Comparison of ENCODE assay signal across 22 cellular contexts in the genomic region with DNA sequence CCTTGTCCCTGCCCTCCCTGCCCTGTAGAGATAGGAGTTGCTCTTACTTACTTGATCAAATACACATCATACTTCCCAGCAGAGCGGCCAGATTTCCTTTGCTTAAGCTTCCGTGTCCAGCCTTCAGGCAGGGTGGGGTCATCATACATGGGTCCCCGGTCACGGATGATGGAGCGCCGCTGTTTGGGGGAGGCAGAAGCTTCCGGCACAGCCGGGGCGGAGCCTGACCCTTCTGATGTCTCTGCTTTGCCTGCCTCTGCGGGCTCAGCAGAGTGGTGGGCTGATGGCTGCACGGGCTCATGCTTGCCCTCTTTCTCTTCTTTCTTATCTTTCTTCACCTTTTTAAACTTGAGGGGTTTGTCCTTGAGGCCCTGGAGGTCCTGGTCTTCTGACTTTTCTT. TPM values are rescaled to one million over a fixed set of nuclear protein-coding genes. Genes with fewer than 3 reads are reported as not detected.
DNase-seq lines count a peak whose midpoint lies in the region; ATAC-seq and TF ChIP-seq lines count a peak whose summit lies in the region.
"Had no signal": no experiment of that assay in that cellular context is flagged by ENCODE, and none has a peak within 500 bp of the region (broad histone marks: within the 10 kb centered on the region; RNA-seq: fewer than 3 reads in every experiment).

No MANE protein-coding gene starts in this region.

- POLR2A ChIA-PET in WTC11 (lab: Charles Lee), result no interaction called here

- ATAC-seq in left ventricle myocardium superior (no peak), WTC11 (no peak)
- ATAC-seq: HCT116 had no signal

- H3K27ac Mint-ChIP-seq in WTC11 (peak overlapping the region; percentile 95), nephron (peak overlapping the region in 2 of 3 experiments; percentile 17 to 48)

- no peak overlapping the region for H3K27ac ChIP-seq in left ventricle myocardium inferior (replicated peaks)
- peak overlapping the region in 2 of 3 donors; percentile 23 to 31 for H3K27ac ChIP-seq in thyroid gland
- no peak overlapping the region for H3K27ac ChIP-seq in osteoblast (ENCODE audit: low read depth, low read length)
- H3K27ac ChIP-seq: C4-2B, RWPE1 had no signal

- H3K4me1 ChIP-seq in left ventricle myocardium inferior (peaks cover 46% of the 10 kb centered on the region), thyroid gland (peaks cover 7 to 44% of the 10 kb centered on the region in 2 donors), osteoblast (ENCODE audit: insufficient read depth, low read length) (no peaks in the 10 kb centered on the region)

- H3K36me3 ChIP-seq in left ventricle myocardium inferior, result peaks cover 15% of the 10 kb centered on the region
- peaks cover 10 to 14% of the 10 kb centered on the region in 2 donors for H3K36me3 ChIP-seq in thyroid gland
- H3K36me3 ChIP-seq in osteoblast (ENCODE audit: insufficient read depth, low read length), result peaks cover 23% of the 10 kb centered on the region

- TF ChIP-seq CTCF in left ventricle myocardium inferior (IDR thresholded peaks at IDR 0.05; ENCODE audit: borderline replicate concordance) (no peak), WTC11 (IDR thresholded peaks at IDR 0.05) (no peak), nephron (IDR thresholded peaks at IDR 0.05; ENCODE audit: unreplicated experiment in 3 of 3) (no peak), thyroid gland (IDR thresholded peaks at IDR 0.05) (no peak), osteoblast (IDR thresholded peaks at IDR 0.05; ENCODE audit: extremely low read depth, low read depth, low read length) (no peak)

- CTCF ChIA-PET in WTC11 (lab: Charles Lee), result no interaction called here

- no peak for TF ChIP-seq POLR2A in thyroid gland (IDR thresholded peaks at IDR 0.05)

- H3K27me3 Mint-ChIP-seq in WTC11 (ENCODE audit: low read depth) (no peaks in the 10 kb centered on the region), nephron (ENCODE audit: low read depth) (no peaks in the 10 kb centered on the region)

- H3K27me3 ChIP-seq in left ventricle myocardium inferior (ENCODE audit: low read depth) (no peaks in the 10 kb centered on the region), thyroid gland (no peaks in the 10 kb centered on the region), osteoblast (ENCODE audit: insufficient read depth, low read length) (no peaks in the 10 kb centered on the region)

- H3K36me3 Mint-ChIP-seq in WTC11 (peaks cover 13% of the 10 kb centered on the region), nephron (ENCODE audit: low read depth) (peaks cover 37% of the 10 kb centered on the region)

- no peak overlapping the region for H3K4me2 ChIP-seq in osteoblast (ENCODE audit: insufficient read depth, low read length)

- intact Hi-C loops in left ventricle myocardium superior (cut with micrococcal nuclease), result no loop called here
- intact Hi-C loops in left ventricle myocardium inferior (cut with micrococcal nuclease), result no loop called here
- intact Hi-C loops in thyroid gland (cut with DNase I), result no loop called here

- peaks cover 46% of the 10 kb centered on the region for H3K79me2 ChIP-seq in osteoblast (ENCODE audit: insufficient read depth, low read length)

- H3K4me1 Mint-ChIP-seq in WTC11 (peaks cover 41% of the 10 kb centered on the region), nephron (peaks cover 7% of the 10 kb centered on the region)

- H3K9me3 ChIP-seq in left ventricle myocardium inferior (replicated peaks) (no peaks in the 10 kb centered on the region), thyroid gland (no peaks in the 10 kb centered on the region), osteoblast (ENCODE audit: low read depth, low read length) (no peaks in the 10 kb centered on the region)

- H3K4me3 Mint-ChIP-seq in WTC11, result no peak overlapping the region
- H3K4me3 Mint-ChIP-seq in nephron, result no peak overlapping the region
- H3K4me3 Mint-ChIP-seq: CD8-positive, alpha-beta memory T cell had no signal

- 36 to 53% methylated on average over 3 to 11 of the region's 11 CpGs for WGBS in thyroid gland, 2 donors

- H3K4me3 ChIP-seq in left ventricle myocardium inferior (no peak overlapping the region), thyroid gland (replicated peaks in 1 of 3) (no peak overlapping the region), osteoblast (ENCODE audit: insufficient read depth, low read length) (no peak overlapping the region)

- peaks cover 19% of the 10 kb centered on the region for H4K20me1 ChIP-seq in osteoblast (ENCODE audit: insufficient read depth, low read length)

- no peak overlapping the region for H2AFZ ChIP-seq in osteoblast (ENCODE audit: low read length)

- H3K9me3 Mint-ChIP-seq in WTC11 (no peaks in the 10 kb centered on the region), nephron (no peaks in the 10 kb centered on the region)
- H3K9me3 Mint-ChIP-seq: CD8-positive, alpha-beta memory T cell had no signal

- DNase-seq in left ventricle myocardium superior (peak; percentile 9), left ventricle myocardium inferior (no peak), WTC11 (ENCODE audit: low spot score) (no peak), thyroid gland (peak; percentile 76 to 77), osteoblast (ENCODE audit: insufficient read length, low spot score, missing footprints) (no peak), NCI-H82 (lab: John Stamatoyannopoulos, UW) (no peak), NCI-H446 treated with DMSO at 0.1 percent for 48 hours (lab: John Stamatoyannopoulos, UW) (no peak)
- DNase-seq: Calu3; CD8-positive, alpha-beta memory T cell; GOT3; Kasumi-1; NCI-H1694; NCI-H2081 treated with DMSO at 0.1 percent for 48 hours; NCI-H2171 treated with DMSO at 0.1 percent for 48 hours; NCI-H446; NCI-H69; NK-92 treated with Interleukin-12 subunit alpha and Interleukin-12 subunit beta, amount 100 ng/mL, for 24 hours; SHP77 treated with DMSO at 0.1 percent for 48 hours had no signal

TF ChIP-seq in WTC11, 78 proteins besides CTCF, POLR2A, EP300 and RAD21:
- TF ChIP-seq, protein P1, sequence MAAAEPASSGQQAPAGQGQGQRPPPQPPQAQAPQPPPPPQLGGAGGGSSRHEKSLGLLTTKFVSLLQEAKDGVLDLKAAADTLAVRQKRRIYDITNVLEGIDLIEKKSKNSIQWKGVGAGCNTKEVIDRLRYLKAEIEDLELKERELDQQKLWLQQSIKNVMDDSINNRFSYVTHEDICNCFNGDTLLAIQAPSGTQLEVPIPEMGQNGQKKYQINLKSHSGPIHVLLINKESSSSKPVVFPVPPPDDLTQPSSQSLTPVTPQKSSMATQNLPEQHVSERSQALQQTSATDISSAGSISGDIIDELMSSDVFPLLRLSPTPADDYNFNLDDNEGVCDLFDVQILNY (CRISPR knock-in tag; IDR thresholded peaks at IDR 0.05), result no peak
- TF ChIP-seq ZNF232 (CRISPR knock-in tag; IDR thresholded peaks at IDR 0.05) (no peak), ESRRA (CRISPR knock-in tag; IDR thresholded peaks at IDR 0.05; ENCODE audit: borderline replicate concordance) (no peak), RORB (CRISPR knock-in tag; IDR thresholded peaks at IDR 0.05) (no peak), ZBTB21 (CRISPR knock-in tag; IDR thresholded peaks at IDR 0.05; ENCODE audit: borderline replicate concordance) (no peak)
- TF ChIP-seq, protein P2, sequence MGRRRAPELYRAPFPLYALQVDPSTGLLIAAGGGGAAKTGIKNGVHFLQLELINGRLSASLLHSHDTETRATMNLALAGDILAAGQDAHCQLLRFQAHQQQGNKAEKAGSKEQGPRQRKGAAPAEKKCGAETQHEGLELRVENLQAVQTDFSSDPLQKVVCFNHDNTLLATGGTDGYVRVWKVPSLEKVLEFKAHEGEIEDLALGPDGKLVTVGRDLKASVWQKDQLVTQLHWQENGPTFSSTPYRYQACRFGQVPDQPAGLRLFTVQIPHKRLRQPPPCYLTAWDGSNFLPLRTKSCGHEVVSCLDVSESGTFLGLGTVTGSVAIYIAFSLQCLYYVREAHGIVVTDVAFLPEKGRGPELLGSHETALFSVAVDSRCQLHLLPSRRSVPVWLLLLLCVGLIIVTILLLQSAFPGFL (CRISPR knock-in tag; IDR thresholded peaks at IDR 0.05; ENCODE audit: borderline replicate concordance), result no peak

RNA-seq across cellular contexts. Expression of a gene that starts 12.5 kb away (rescaled TPM):
- total RNA-seq in left ventricle myocardium superior (33.9 TPM), left ventricle myocardium inferior (40.6 TPM), WTC11 (2021) (32.1 to 48.0 TPM (median 45.2 TPM) in 3 replicates), thyroid gland (10 to 100 TPM; 36.4 to 53.1 (median 42.8) TPM), osteoblast (99.5 and 100 TPM in 2 replicates)

RNA-seq across cellular contexts. Expression of a gene that starts 59.6 kb away (rescaled TPM):
- total RNA-seq in left ventricle myocardium superior, result 6.0 TPM
- total RNA-seq in left ventricle myocardium inferior, result 6.4 TPM
- 8.4 to 12.3 TPM (median 10.1 TPM) in 3 replicates for total RNA-seq in WTC11 (2021)
- 10 to 100 TPM in 1 of 4 donors, 1 to 10 TPM in 3; 3.8 to 10.7 (median 8.7) TPM for total RNA-seq in thyroid gland
- total RNA-seq in osteoblast, result 6.9 and 8.5 TPM in 2 replicates

Comparison
In these comparisons a context has a peak if more than half of its experiments do, and no peak if none do; other contexts are left out.
1. DNase-seq: peak in left ventricle myocardium superior (single experiment) and thyroid gland (2 of 2); none in left ventricle myocardium inferior (single experiment), WTC11 (single experiment), osteoblast (single experiment), NCI-H82 (single experiment) and NCI-H446 treated with DMSO at 0.1 percent for 48 hours (single experiment).
2. H3K27ac ChIP-seq: peak in thyroid gland (2 of 3); none in left ventricle myocardium inferior (single experiment) and osteoblast (single experiment).